In genomic region chr19:18203408-18203862, GRCh38 we compare ENCODE assay signal across 8 cellular contexts. TPM values are rescaled to one million over a fixed set of nuclear protein-coding genes. Genes with fewer than 3 reads are reported as not detected.
DNase-seq lines count a peak whose midpoint lies in the region; ATAC-seq lines count a peak whose summit lies in the region.

No MANE protein-coding gene starts in this region.

- ATAC-seq in HG03457 (IDR thresholded peaks at IDR 0.05; ENCODE audit: unreplicated experiment) (no peak), GM18858 (IDR thresholded peaks at IDR 0.05; ENCODE audit: unreplicated experiment) (no peak)

- no peaks in the 10 kb centered on the region for H3K9me3 ChIP-seq in KOPT-K1 (ENCODE audit: insufficient read depth, low read length, poor library complexity, severe bottlenecking)
- H3K9me3 ChIP-seq in iPS-18c (ENCODE audit: control insufficient read depth, insufficient read depth, low read length), result no peaks in the 10 kb centered on the region
- no peaks in the 10 kb centered on the region for H3K9me3 ChIP-seq in skeletal muscle tissue (ENCODE audit: control insufficient read depth in 3 of 3, low read length in 3 of 3)

- H3K4me3 ChIP-seq in iPS-18c (ENCODE audit: insufficient read depth, low read depth, low read length) (peak overlapping the region; percentile 86), skeletal muscle tissue (ENCODE audit: low read length in 3 of 3) (peak overlapping the region; percentile 81 to 96 (median 95))

- peak overlapping the region; percentile 71 to 90 (median 79) for H3K9ac ChIP-seq in skeletal muscle tissue (ENCODE audit: low read depth in 1 of 3, low read length in 3 of 3)

- no peaks in the 10 kb centered on the region for H3K27me3 ChIP-seq in skeletal muscle tissue (ENCODE audit: control insufficient read depth in 3 of 3, insufficient read depth in 3 of 3, low read length in 3 of 3)

- H3K4me1 ChIP-seq in skeletal muscle tissue (ENCODE audit: control insufficient read depth in 3 of 3, insufficient read depth in 3 of 3, low read length in 3 of 3), result peaks cover 16 to 19% (median 16%) of the 10 kb centered on the region in 3 donors

- H3K36me3 ChIP-seq in KOPT-K1 (ENCODE audit: insufficient read depth, low read length), result peaks cover 10% of the 10 kb centered on the region; the same call in 1 of the 2 replicates
- H3K36me3 ChIP-seq in skeletal muscle tissue (ENCODE audit: control insufficient read depth in 3 of 3, insufficient read depth in 3 of 3, low read length in 3 of 3), result peaks cover 9 to 19% (median 16%) of the 10 kb centered on the region in 3 donors

- DNase-seq in NCI-H2081 (lab: John Stamatoyannopoulos, UW) (peak; percentile 27 to 49), NCI-H2081 treated with DMSO at 0.1 percent for 48 hours (lab: John Stamatoyannopoulos, UW) (no peak)

- H3K27ac ChIP-seq in KOPT-K1 (ENCODE audit: low read depth, low read length, poor library complexity, severe bottlenecking), result peak overlapping the region; percentile 22
- H3K27ac ChIP-seq in angular gyrus (ENCODE audit: low read depth, low read length), result peak overlapping the region; percentile 77
- no peak overlapping the region for H3K27ac ChIP-seq in skeletal muscle tissue (ENCODE audit: low read depth, low read length)

RNA-seq across cellular contexts. Expression of gene RAB3A, which starts 0.4 kb away (rescaled TPM):
- 0.52 TPM for total RNA-seq in skeletal muscle tissue

RNA-seq across cellular contexts. Expression of gene MPV17L2, which starts 10.4 kb away (rescaled TPM):
- total RNA-seq in skeletal muscle tissue, result 4.2 TPM

RNA-seq across cellular contexts. Expression of gene PDE4C, which starts 22.8 kb away (rescaled TPM):
- 2.1 TPM for total RNA-seq in skeletal muscle tissue

RNA-seq across cellular contexts. Expression of gene IFI30, which starts 29.8 kb away (rescaled TPM):
- 3.7 TPM for total RNA-seq in skeletal muscle tissue

RNA-seq across cellular contexts. Expression of gene PIK3R2, which starts 50.5 kb away (rescaled TPM):
- 11.5 TPM for total RNA-seq in skeletal muscle tissue
